ENCODE assay signal across 10 cellular contexts in the genomic region with DNA sequence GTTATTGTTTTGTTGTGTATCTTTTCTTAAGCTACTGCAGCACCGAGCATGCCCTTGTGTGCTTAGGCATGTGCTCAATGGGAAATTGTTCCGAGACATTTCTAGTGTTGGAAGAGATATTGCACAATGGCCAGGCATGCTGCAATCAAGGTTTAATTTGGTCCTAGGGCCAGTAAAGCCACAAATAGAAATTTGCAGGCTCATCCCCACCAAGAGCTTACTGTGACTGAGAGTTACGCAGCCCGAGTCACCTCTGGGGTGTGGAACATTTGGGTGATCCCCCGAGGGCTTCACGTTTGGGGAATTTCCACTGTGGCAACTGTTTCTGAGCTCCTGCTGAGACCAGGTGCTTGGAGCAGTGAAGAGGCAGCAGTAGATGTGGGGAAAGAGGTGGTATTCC.
DNase-seq lines count a peak whose midpoint lies in the region; ATAC-seq, FAIRE-seq and TF ChIP-seq lines count a peak whose summit lies in the region.
"Had no signal": no experiment of that assay in that cellular context is flagged by ENCODE, and none has a peak within 500 bp of the region (broad histone marks: within the 10 kb centered on the region; RNA-seq: fewer than 3 reads in every experiment).

No MANE protein-coding gene starts in this region.

- intact Hi-C loops in sciatic nerve (cut with DNase I), result no loop called here

- no peak overlapping the region for H3K4me3 ChIP-seq in cardiac fibroblast (replicated peaks in 1 of 2; ENCODE audit: low read depth in 2 of 2, low read length in 2 of 2)
- H3K4me3 ChIP-seq: uterus had no signal

- ATAC-seq in sciatic nerve (peak; percentile 72), GM18511 (IDR thresholded peaks at IDR 0.05; ENCODE audit: unreplicated experiment) (no peak), GM21619 (IDR thresholded peaks at IDR 0.05; ENCODE audit: unreplicated experiment) (no peak)

- DNase-seq in GM12891 (ENCODE audit: insufficient read length, low spot score) (no peak), NOMO-1 treated with DMSO at 0.1 percent for 48 hours (lab: John Stamatoyannopoulos, UW; ENCODE audit: unreplicated experiment) (peak; percentile 90), cardiac fibroblast (ENCODE audit: low read depth in 2 of 2) (peak; percentile 32 to 42), sciatic nerve (ENCODE audit: low spot score) (no peak), middle frontal gyrus (ENCODE audit: extremely low spot score, low spot score) (no peak), kidney glomerular epithelial cell (lab: John Stamatoyannopoulos, UW) (no peak)
- DNase-seq: NCI-H446 had no signal

- FAIRE-seq in GM12891 (lab: Jason Lieb, UNC), result peak; percentile 78

- no peak for TF ChIP-seq CTCF in cardiac fibroblast (IDR thresholded peaks at IDR 0.05; ENCODE audit: low read depth, low read length)

- no peak for TF ChIP-seq POLR2A in GM12891 (IDR thresholded peaks at IDR 0.05; ENCODE audit: low read depth, low read length)

TF ChIP-seq in GM12891, 5 proteins besides CTCF, POLR2A, EP300 and RAD21:
- no peak for TF ChIP-seq POU2F2 (IDR thresholded peaks at IDR 0.05; ENCODE audit: low read depth, low read length)
- TF ChIP-seq TAF1 (IDR thresholded peaks at IDR 0.05; ENCODE audit: low read depth, low read length), result peak; percentile 28; the same call in 1 of the 2 replicates
- no peak for TF ChIP-seq SPI1 (IDR thresholded peaks at IDR 0.05; ENCODE audit: low read depth, low read length)

Comparison
In these comparisons a context has a peak if more than half of its experiments do, and no peak if none do; other contexts are left out.
1. DNase-seq: peak in NOMO-1 treated with DMSO at 0.1 percent for 48 hours (single experiment) and cardiac fibroblast (2 of 2); none in GM12891 (single experiment), sciatic nerve (single experiment), middle frontal gyrus (single experiment) and kidney glomerular epithelial cell (single experiment).